ENCODE assay signal across 11 cellular contexts in genomic region chr10:69217119-69217754, GRCh38. TPM values are rescaled to one million over a fixed set of nuclear protein-coding genes. Genes with fewer than 3 reads are reported as not detected.
DNase-seq lines count a peak whose midpoint lies in the region; TF ChIP-seq lines count a peak whose summit lies in the region.
"Had no signal": no experiment of that assay in that cellular context is flagged by ENCODE, and none has a peak within 500 bp of the region (broad histone marks: within the 10 kb centered on the region; RNA-seq: fewer than 3 reads in every experiment).

No MANE protein-coding gene starts in this region.

- H3K4me3 Mint-ChIP-seq in endothelial cell (ENCODE audit: unreplicated experiment): no peak overlapping the region
- H3K4me3 Mint-ChIP-seq: CD4-positive, CD25-positive, alpha-beta regulatory T cell had no signal

- no peak for TF ChIP-seq CTCF in AG04449 (IDR thresholded peaks at IDR 0.05; ENCODE audit: insufficient read depth, low read length, missing control alignments)
- no peak for TF ChIP-seq CTCF in astrocyte of the cerebellum (IDR thresholded peaks at IDR 0.05; ENCODE audit: low read depth, low read length, missing control alignments)
- no peak for TF ChIP-seq CTCF in endothelial cell (IDR thresholded peaks at IDR 0.05; ENCODE audit: unreplicated experiment)

- POLR2A ChIA-PET in AG04449 (lab: Yijun Ruan, JAX): no interaction called here

- peak; percentile 73 for DNase-seq in AG04449 (ENCODE audit: low read depth, low spot score)
- peak; percentile 86 for DNase-seq in HPDE6-E6E7 (ENCODE audit: extremely low spot score)
- DNase-seq in astrocyte of the cerebellum (ENCODE audit: low read depth): peak; percentile 71
- peak; percentile 99 for DNase-seq in kidney glomerular epithelial cell (lab: John Stamatoyannopoulos, UW)
- DNase-seq in stimulated activated CD4-positive, alpha-beta T cell treated with anti-CD3 and anti-CD28 coated beads, Interleukin-4, amount 100 ng/mL, for 1 hour: no peak
- DNase-seq in endothelial cell (ENCODE audit: low spot score): no peak
- no peak for DNase-seq in activated CD4-positive, alpha-beta T cell treated with anti-CD3 and anti-CD28 coated beads, Interleukin-2, amount 50 U/mL, for 4 hours
- no peak for DNase-seq in NK-92 treated with Interleukin-12 subunit alpha and Interleukin-12 subunit beta, amount 100 ng/mL, for 24 hours (lab: John Stamatoyannopoulos, UW)
- DNase-seq: activated CD4-positive, CD25-positive, alpha-beta regulatory T cell; CD4-positive, CD25-positive, alpha-beta regulatory T cell had no signal

- peaks cover 8% of the 10 kb centered on the region for H3K27me3 Mint-ChIP-seq in endothelial cell (ENCODE audit: unreplicated experiment)
- H3K27me3 Mint-ChIP-seq: CD4-positive, CD25-positive, alpha-beta regulatory T cell had no signal

- no peaks in the 10 kb centered on the region for H3K9me3 Mint-ChIP-seq in endothelial cell (ENCODE audit: unreplicated experiment)

- H3K4me1 Mint-ChIP-seq in endothelial cell (ENCODE audit: unreplicated experiment): peaks cover 23% of the 10 kb centered on the region

- in situ Hi-C loops in astrocyte of the cerebellum (cut with HindIII; ENCODE audit: low sequenced_read_pairs): no loop called here

- CTCF ChIA-PET in AG04449 (lab: Yijun Ruan, JAX): interaction anchor here (0.8 to 2.0 kb wide), 4 partner anchors 11 to 175 kb away, joined by 3 to 8 read pairs (median 4); no protein-coding TSS in a partner anchor

- no peak overlapping the region for H3K27ac Mint-ChIP-seq in endothelial cell (ENCODE audit: unreplicated experiment)
- H3K27ac Mint-ChIP-seq: CD4-positive, CD25-positive, alpha-beta regulatory T cell had no signal

- H3K36me3 Mint-ChIP-seq in endothelial cell (ENCODE audit: low read depth, unreplicated experiment): no peaks in the 10 kb centered on the region
- H3K36me3 Mint-ChIP-seq: CD4-positive, CD25-positive, alpha-beta regulatory T cell had no signal

- H3K4me3 ChIP-seq in AG04449 (ENCODE audit: low read depth, low read length): no peak overlapping the region
- H3K4me3 ChIP-seq in astrocyte of the cerebellum (ENCODE audit: low read depth, low read length): no peak overlapping the region
- H3K4me3 ChIP-seq: prostate gland had no signal

RNA-seq across cellular contexts. Expression of gene HKDC1, which starts 2.9 kb away (rescaled TPM):
- 0.31 TPM for total RNA-seq in endothelial cell (ENCODE audit: unreplicated experiment)

RNA-seq across cellular contexts. Expression of gene SUPV3L1, which starts 37.2 kb away (rescaled TPM):
- total RNA-seq in endothelial cell (ENCODE audit: unreplicated experiment): 31.7 TPM

Comparison
In these comparisons a context has a peak if more than half of its experiments do, and no peak if none do; other contexts are left out.
1. DNase-seq: peak in AG04449 (single experiment), HPDE6-E6E7 (single experiment), astrocyte of the cerebellum (single experiment) and kidney glomerular epithelial cell (single experiment); none in stimulated activated CD4-positive, alpha-beta T cell treated with anti-CD3 and anti-CD28 coated beads, Interleukin-4, amount 100 ng/mL, for 1 hour (single experiment), endothelial cell (single experiment), activated CD4-positive, alpha-beta T cell treated with anti-CD3 and anti-CD28 coated beads, Interleukin-2, amount 50 U/mL, for 4 hours (0 of 2) and NK-92 treated with Interleukin-12 subunit alpha and Interleukin-12 subunit beta, amount 100 ng/mL, for 24 hours (single experiment).